ENCODE assay signal across 1 cellular context in genomic region chr19:34253711-34254551, GRCh38.
TF ChIP-seq lines count a peak whose summit lies in the region.

No MANE protein-coding gene starts in this region.

TF ChIP-seq in K562, 482 proteins besides CTCF, POLR2A, EP300 and RAD21 (continued from another document and continues in another):
- TF ChIP-seq ZBTB43 (CRISPR knock-in tag; IDR thresholded peaks at IDR 0.05) (no peak), STAT5A (IDR thresholded peaks at IDR 0.05; ENCODE audit: borderline replicate concordance, low read length) (no peak), ZNF583 (CRISPR knock-in tag; IDR thresholded peaks at IDR 0.05) (no peak), SETDB1 (IDR thresholded peaks at IDR 0.05; ENCODE audit: low read length) (no peak), MBD2 (IDR thresholded peaks at IDR 0.05; ENCODE audit: borderline replicate concordance, low read depth) (peak; percentile 73), KAT7 (CRISPR knock-in tag; IDR thresholded peaks at IDR 0.05; ENCODE audit: borderline replicate concordance) (0 out of 2 replicates have a peak, but pooled peaks have one; percentile 63), GABPB1 (CRISPR knock-in tag; IDR thresholded peaks at IDR 0.05) (peak; percentile 91), ZBTB40 (IDR thresholded peaks at IDR 0.05) (peak; percentile 77), ZBTB40 (CRISPR knock-in tag; IDR thresholded peaks at IDR 0.05) (no peak), SRSF9 (IDR thresholded peaks at IDR 0.05; ENCODE audit: borderline replicate concordance, low read depth, low read length) (no peak), SMARCA5 (IDR thresholded peaks at IDR 0.05) (no peak), XRCC3 (IDR thresholded peaks at IDR 0.05) (no peak), SUPT5H (IDR thresholded peaks at IDR 0.05) (peak; percentile 91), SMARCE1 (IDR thresholded peaks at IDR 0.05) (peak; percentile 37; the same call in 1 of the 2 replicates), EP400 (IDR thresholded peaks at IDR 0.05) (peak; percentile 62; the same call in 1 of the 2 replicates), ZNF785 (CRISPR knock-in tag; IDR thresholded peaks at IDR 0.05) (no peak), ESRRA (IDR thresholded peaks at IDR 0.05; ENCODE audit: borderline replicate concordance, low read depth) (no peak), NCOR1 (IDR thresholded peaks at IDR 0.05) (0 out of 2 replicates have a peak, but pooled peaks have one; percentile 10), MEIS2 (IDR thresholded peaks at IDR 0.05; ENCODE audit: partially characterized antibody) (peak; percentile 35), ZNF395 (CRISPR knock-in tag; IDR thresholded peaks at IDR 0.05) (peak; percentile 65; the same call in 1 of the 2 replicates), HNRNPLL (IDR thresholded peaks at IDR 0.05; ENCODE audit: low read depth, low read length, poor library complexity, severe bottlenecking) (peak; percentile 87), RBM34 (IDR thresholded peaks at IDR 0.05; ENCODE audit: borderline replicate concordance, insufficient read depth, low read length) (no peak), CHD7 (IDR thresholded peaks at IDR 0.05; ENCODE audit: low read depth, low read length) (no peak), NCOA4 (IDR thresholded peaks at IDR 0.05; ENCODE audit: partially characterized antibody) (peak; percentile 28), PCBP1 (IDR thresholded peaks at IDR 0.05; ENCODE audit: low read depth, low read length, poor library complexity, severe bottlenecking) (no peak), ZNF134 (CRISPR knock-in tag; conservative IDR thresholded peaks at IDR 0.05) (no peak), CREM (IDR thresholded peaks at IDR 0.05; ENCODE audit: low read depth) (no peak), TFAM (CRISPR knock-in tag; conservative IDR thresholded peaks at IDR 0.05) (no peak), MYC (IDR thresholded peaks at IDR 0.05; ENCODE audit: low read depth, low read length) (peak; percentile 41; the same call in 1 of the 2 replicates), MYC (CRISPR knock-in tag; IDR thresholded peaks at IDR 0.05; ENCODE audit: borderline replicate concordance, low read depth) (no peak), ATF7 (IDR thresholded peaks at IDR 0.05) (peak; percentile 52)
- TF ChIP-seq, protein P1, sequence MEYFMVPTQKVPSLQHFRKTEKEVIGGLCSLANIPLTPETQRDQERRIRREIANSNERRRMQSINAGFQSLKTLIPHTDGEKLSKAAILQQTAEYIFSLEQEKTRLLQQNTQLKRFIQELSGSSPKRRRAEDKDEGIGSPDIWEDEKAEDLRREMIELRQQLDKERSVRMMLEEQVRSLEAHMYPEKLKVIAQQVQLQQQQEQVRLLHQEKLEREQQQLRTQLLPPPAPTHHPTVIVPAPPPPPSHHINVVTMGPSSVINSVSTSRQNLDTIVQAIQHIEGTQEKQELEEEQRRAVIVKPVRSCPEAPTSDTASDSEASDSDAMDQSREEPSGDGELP (CRISPR knock-in tag; IDR thresholded peaks at IDR 0.05; ENCODE audit: borderline replicate concordance): peak; percentile 54; the same call in 1 of the 2 replicates
- TF ChIP-seq, protein P2, sequence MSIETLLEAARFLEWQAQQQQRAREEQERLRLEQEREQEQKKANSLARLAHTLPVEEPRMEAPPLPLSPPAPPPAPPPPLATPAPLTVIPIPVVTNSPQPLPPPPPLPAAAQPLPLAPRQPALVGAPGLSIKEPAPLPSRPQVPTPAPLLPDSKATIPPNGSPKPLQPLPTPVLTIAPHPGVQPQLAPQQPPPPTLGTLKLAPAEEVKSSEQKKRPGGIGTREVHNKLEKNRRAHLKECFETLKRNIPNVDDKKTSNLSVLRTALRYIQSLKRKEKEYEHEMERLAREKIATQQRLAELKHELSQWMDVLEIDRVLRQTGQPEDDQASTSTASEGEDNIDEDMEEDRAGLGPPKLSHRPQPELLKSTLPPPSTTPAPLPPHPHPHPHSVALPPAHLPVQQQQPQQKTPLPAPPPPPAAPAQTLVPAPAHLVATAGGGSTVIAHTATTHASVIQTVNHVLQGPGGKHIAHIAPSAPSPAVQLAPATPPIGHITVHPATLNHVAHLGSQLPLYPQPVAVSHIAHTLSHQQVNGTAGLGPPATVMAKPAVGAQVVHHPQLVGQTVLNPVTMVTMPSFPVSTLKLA (conservative IDR thresholded peaks at IDR 0.05): peak; percentile 50 to 54; a peak in 3 of 4 replicates
